In the genomic region with DNA sequence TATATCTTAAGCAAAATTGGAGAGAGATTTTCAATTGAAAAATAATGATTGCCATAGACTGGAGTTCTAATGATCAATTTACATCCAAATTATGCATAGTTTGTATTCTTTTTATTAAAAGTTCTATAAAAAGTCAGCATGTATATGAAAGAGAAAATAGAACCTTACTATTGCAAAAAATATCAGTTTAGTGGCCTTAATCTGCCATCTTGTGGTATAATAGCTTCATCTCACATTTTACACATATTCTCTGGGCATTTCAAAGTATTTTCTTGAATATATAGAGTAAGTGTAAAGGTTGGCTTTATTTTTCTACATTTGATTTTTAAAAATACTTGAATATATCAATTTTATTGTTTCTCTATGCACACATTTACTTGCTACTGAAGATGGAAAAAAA, we compare ENCODE assay signal across 14 cellular contexts.
DNase-seq lines count a peak whose midpoint lies in the region; ATAC-seq and TF ChIP-seq lines count a peak whose summit lies in the region.
"Had no signal": no experiment of that assay in that cellular context is flagged by ENCODE, and none has a peak within 500 bp of the region (broad histone marks: within the 10 kb centered on the region; RNA-seq: fewer than 3 reads in every experiment).

No MANE protein-coding gene starts in this region.

- no peak for TF ChIP-seq POLR2A in stomach (IDR thresholded peaks at IDR 0.05)

- H2BK15ac ChIP-seq in mesendoderm (replicated peaks; ENCODE audit: low read depth), result no peak overlapping the region

- H3K4ac ChIP-seq in mesendoderm (ENCODE audit: low read depth, low read length), result no peak overlapping the region

- H3K9me3 ChIP-seq in SK-N-MC (ENCODE audit: low read depth, low read length) (peaks cover 8% of the 10 kb centered on the region; the same call in 1 of the 2 replicates), stomach (no peaks in the 10 kb centered on the region)

- no peak overlapping the region for H4K5ac ChIP-seq in mesendoderm (ENCODE audit: low read length)

- H3K36me3 ChIP-seq in SK-N-MC (ENCODE audit: insufficient read depth, low read length) (peaks cover 5% of the 10 kb centered on the region; the same call in 1 of the 2 replicates), mesendoderm (ENCODE audit: control insufficient read depth, insufficient read depth, low read length) (no peaks in the 10 kb centered on the region), stomach (no peaks in the 10 kb centered on the region)
- H3K36me3 ChIP-seq: cardiac muscle cell had no signal

- no peak overlapping the region for H2BK120ac ChIP-seq in mesendoderm (ENCODE audit: low read depth, low read length)

- no peak overlapping the region for H3K27ac ChIP-seq in SK-N-MC
- no peak overlapping the region for H3K27ac ChIP-seq in mesendoderm (ENCODE audit: low read depth, low read length)
- H3K27ac ChIP-seq in stomach, result no peak overlapping the region
- H3K27ac ChIP-seq: cardiac muscle cell had no signal

- no peak overlapping the region for H3K4me3 ChIP-seq in SK-N-MC
- no peak overlapping the region for H3K4me3 ChIP-seq in mesendoderm (ENCODE audit: low read length)
- H3K4me3 ChIP-seq in stomach, result no peak overlapping the region
- H3K4me3 ChIP-seq: cardiac muscle cell had no signal

- H3K18ac ChIP-seq in mesendoderm (ENCODE audit: low read length), result no peak overlapping the region

- H3K79me1 ChIP-seq in mesendoderm (ENCODE audit: low read length), result no peaks in the 10 kb centered on the region

- no peaks in the 10 kb centered on the region for H3K27me3 ChIP-seq in mesendoderm (ENCODE audit: insufficient read depth, low read length, poor library complexity)
- H3K27me3 ChIP-seq in stomach, result no peaks in the 10 kb centered on the region
- H3K27me3 ChIP-seq: cardiac muscle cell had no signal

- DNase-seq in DMS53 (lab: John Stamatoyannopoulos, UW) (peak; percentile 67), SK-N-MC (ENCODE audit: low read depth, low spot score) (peak; percentile 62), mesendoderm (peak; percentile 5), stomach (no peak)
- DNase-seq: activated B cell treated with CpG ODN at 0.5 μM for 24 hours; activated T-cell treated with anti-CD3 and anti-CD28 coated beads, Interleukin-2, amount 50 U/mL, for 72 hours; EL; islet precursor cell; natural killer cell; NCI-H1930 had no signal

- H2BK5ac ChIP-seq in mesendoderm (ENCODE audit: low read length), result no peak overlapping the region

- no peaks in the 10 kb centered on the region for H3K79me2 ChIP-seq in mesendoderm (ENCODE audit: control insufficient read depth, insufficient read depth, low read length)

- no peak overlapping the region for H3K56ac ChIP-seq in mesendoderm (ENCODE audit: low read length)

- no peak overlapping the region for H3K23ac ChIP-seq in mesendoderm (ENCODE audit: low read length)

- no peak overlapping the region for H4K8ac ChIP-seq in mesendoderm (ENCODE audit: low read depth, low read length)

- no peak overlapping the region for H2AK5ac ChIP-seq in mesendoderm (ENCODE audit: low read length)

- TF ChIP-seq CTCF in LNCAP (IDR thresholded peaks at IDR 0.05) (peak; percentile 63; the same call in 1 of the 2 replicates), stomach (IDR thresholded peaks at IDR 0.05) (no peak)

- intact Hi-C loops in stomach (cut with DNase I; ENCODE audit: low total_unique reads), result no loop called here

- no peak for TF ChIP-seq EP300 in stomach (IDR thresholded peaks at IDR 0.05)

- no peak overlapping the region for H3K9ac ChIP-seq in SK-N-MC (ENCODE audit: insufficient read length)
- H3K9ac ChIP-seq in mesendoderm (ENCODE audit: low read length), result no peak overlapping the region

- no peak overlapping the region for H3K4me2 ChIP-seq in mesendoderm (ENCODE audit: low read length)

- ATAC-seq in HG02885 (IDR thresholded peaks at IDR 0.05; ENCODE audit: poor library complexity, unreplicated experiment), result no peak
- ATAC-seq in activated CD4-positive, CD25-positive, alpha-beta regulatory T cell treated with anti-CD3 and anti-CD28 coated beads, Interleukin-2, amount 50 U/mL, for 24 hours, result no peak
- ATAC-seq: activated T-cell treated with anti-CD3 and anti-CD28 coated beads, Interleukin-2, amount 50 U/mL, for 72 hours; natural killer cell had no signal

- H3K4me1 ChIP-seq in mesendoderm (ENCODE audit: control insufficient read depth, low read depth, low read length), result no peaks in the 10 kb centered on the region
- no peaks in the 10 kb centered on the region for H3K4me1 ChIP-seq in stomach
